Comparison of ENCODE assay signal across 29 cellular contexts in the genomic region with DNA sequence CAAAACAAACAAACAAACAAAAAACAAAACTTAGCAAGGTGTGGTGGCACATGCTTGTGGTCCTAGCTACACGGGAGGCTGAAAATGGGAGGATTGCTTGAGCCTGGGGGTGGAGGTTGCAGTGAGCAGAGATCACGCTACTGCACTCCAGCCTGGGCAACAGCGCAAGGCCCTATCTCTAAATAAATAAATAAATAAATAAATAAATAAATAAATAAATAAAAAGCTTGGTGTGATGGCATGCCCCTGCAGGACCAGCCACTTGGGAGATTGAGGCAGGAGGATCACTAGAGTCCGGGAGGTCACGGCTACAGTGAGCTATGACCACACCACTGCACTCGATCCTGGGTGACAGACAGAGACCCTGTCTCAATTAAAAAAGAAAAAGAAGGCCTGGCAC.
"Had no signal": no experiment of that assay in that cellular context is flagged by ENCODE, and none has a peak within 500 bp of the region (broad histone marks: within the 10 kb centered on the region; RNA-seq: fewer than 3 reads in every experiment).

No MANE protein-coding gene starts in this region.

- H3K27ac ChIP-seq: colonic mucosa, epithelial cell of prostate, esophagus squamous epithelium, gastrocnemius medialis, hepatocyte, left lung, lower lobe of right lung had no signal

- H3K27ac Mint-ChIP-seq: dendritic cell treated with granulocyte-macrophage colony-stimulating factor and Interleukin-4, amounts not matched to agents 40 ng/mL and 50 ng/mL, for 4 days; effector memory CD8-positive, alpha-beta T cell; endodermal cell; immature natural killer cell; mesothelial cell of epicardium had no signal

- H2AFZ ChIP-seq: hepatocyte had no signal

- ATAC-seq: effector memory CD8-positive, alpha-beta T cell; esophagus mucosa; gastrocnemius medialis; left lung; left ventricle myocardium superior; lower lobe of right lung; mucosa of descending colon had no signal

- H3K9me3 ChIP-seq: colonic mucosa, esophagus squamous epithelium, gastrocnemius medialis, left lung, lower lobe of right lung, mucosa of descending colon had no signal

- H3K4me2 ChIP-seq: hepatocyte had no signal

- H3K36me3 ChIP-seq: colonic mucosa, esophagus squamous epithelium, gastrocnemius medialis, left lung, lower lobe of right lung had no signal

- H3K9me3 Mint-ChIP-seq: dendritic cell treated with granulocyte-macrophage colony-stimulating factor and Interleukin-4, amounts not matched to agents 40 ng/mL and 50 ng/mL, for 4 days; effector memory CD8-positive, alpha-beta T cell; endodermal cell; immature natural killer cell; mesothelial cell of epicardium; naive B cell had no signal

- H3K36me3 Mint-ChIP-seq: mesothelial cell of epicardium, naive B cell had no signal

- FAIRE-seq: endometrium, kidney had no signal

- H3K27me3 ChIP-seq: colonic mucosa, esophagus squamous epithelium, gastrocnemius medialis, hepatocyte, left lung had no signal

- H3K4me3 ChIP-seq: colonic mucosa, esophagus squamous epithelium, gastrocnemius medialis, hepatocyte, left lung, lower lobe of right lung, mucosa of descending colon had no signal

- H3K79me2 ChIP-seq: hepatocyte had no signal

- H3K4me1 ChIP-seq: colonic mucosa, gastrocnemius medialis had no signal

- H3K4me3 Mint-ChIP-seq: dendritic cell treated with granulocyte-macrophage colony-stimulating factor and Interleukin-4, amounts not matched to agents 40 ng/mL and 50 ng/mL, for 4 days; effector memory CD8-positive, alpha-beta T cell; endodermal cell; immature natural killer cell; mesothelial cell of epicardium; naive B cell had no signal

- H3K27me3 Mint-ChIP-seq: dendritic cell treated with granulocyte-macrophage colony-stimulating factor and Interleukin-4, amounts not matched to agents 40 ng/mL and 50 ng/mL, for 4 days; effector memory CD8-positive, alpha-beta T cell; naive B cell had no signal

- DNase-seq: colonic mucosa; cortex of kidney; effector CD8-positive, alpha-beta T cell; effector memory CD8-positive, alpha-beta T cell; endodermal cell; erythroblast; esophagus squamous epithelium; foreskin fibroblast; foreskin melanocyte; gastrocnemius medialis; glutamatergic neuron; head of caudate nucleus; hypothalamus; immature natural killer cell; islet precursor cell; kidney; kidney glomerular epithelial cell; left lung; left ventricle myocardium superior; lower lobe of right lung; mesenchymal stem cell; naive B cell had no signal
